8 cellular contexts compared by ENCODE assay signal in genomic region chr13:51453959-51454703, GRCh38. TPM values are rescaled to one million over a fixed set of nuclear protein-coding genes. Genes with fewer than 3 reads are reported as not detected.
A peak's percentile ranks its signal among the peaks of the same experiment; 100 is the strongest.
DNase-seq lines count a peak whose midpoint lies in the region; ATAC-seq and TF ChIP-seq lines count a peak whose summit lies in the region.

No MANE protein-coding gene starts in this region.

- no peaks in the 10 kb centered on the region for H3K27me3 ChIP-seq in DOHH2 (ENCODE audit: control insufficient read depth, low read length)

- H3K9me2 ChIP-seq in DOHH2 (replicated peaks; ENCODE audit: control insufficient read depth, low read length) = no peaks in the 10 kb centered on the region

- peak overlapping the region; percentile 90 for H3K4me3 Mint-ChIP-seq in activated CD8-positive, alpha-beta memory T cell treated with anti-CD3 and anti-CD28 coated beads, Interleukin-2, amount 10 ng/mL, durations not matched to agents 7 days and 5 days
- peak overlapping the region; percentile 85 to 91 (median 87) for H3K4me3 Mint-ChIP-seq in nephron

- no peaks in the 10 kb centered on the region for H3K27me3 Mint-ChIP-seq in activated CD8-positive, alpha-beta memory T cell treated with anti-CD3 and anti-CD28 coated beads, Interleukin-2, amount 10 ng/mL, durations not matched to agents 7 days and 5 days
- H3K27me3 Mint-ChIP-seq in nephron (ENCODE audit: low read depth) = peaks cover 3% of the 10 kb centered on the region

- H3K4me1 Mint-ChIP-seq in activated CD8-positive, alpha-beta memory T cell treated with anti-CD3 and anti-CD28 coated beads, Interleukin-2, amount 10 ng/mL, durations not matched to agents 7 days and 5 days = peaks cover 29% of the 10 kb centered on the region
- peaks cover 16% of the 10 kb centered on the region for H3K4me1 Mint-ChIP-seq in nephron

- TF ChIP-seq CTCF in DOHH2 (IDR thresholded peaks at IDR 0.05; ENCODE audit: low read depth, low read length, poor library complexity, severe bottlenecking) (no peak), nephron (IDR thresholded peaks at IDR 0.05; ENCODE audit: unreplicated experiment in 3 of 3) (no peak)

- CTCF ChIA-PET in activated CD8-positive, alpha-beta memory T cell treated with anti-CD3 and anti-CD28 coated beads, Interleukin-2, amount 10 ng/mL, durations not matched to agents 7 days and 5 days (lab: Charles Lee) = interaction anchor here (0.7 to 1.9 kb wide), 9 partner anchors 11 to 344 kb away, joined by 3 to 7 read pairs (median 4); no protein-coding TSS in a partner anchor

- no peak for ATAC-seq in activated CD8-positive, alpha-beta memory T cell treated with anti-CD3 and anti-CD28 coated beads, Interleukin-2, amount 10 ng/mL, durations not matched to agents 7 days and 5 days
- ATAC-seq in HG03175 (IDR thresholded peaks at IDR 0.05; ENCODE audit: unreplicated experiment) (no peak), HG03521 (IDR thresholded peaks at IDR 0.05; ENCODE audit: unreplicated experiment) (no peak)

- H3K79me2 ChIP-seq in DOHH2 (ENCODE audit: control insufficient read depth, low read length) = peaks cover 21% of the 10 kb centered on the region

- DNase-seq in NCI-H1105 (lab: John Stamatoyannopoulos, UW) (peak; percentile 7), epithelial cell of prostate (ENCODE audit: low read depth, low spot score) (no peak), superior temporal gyrus (ENCODE audit: extremely low spot score) (peak; percentile 60)
- peak; percentile 59 for DNase-seq in activated CD8-positive, alpha-beta memory T cell treated with anti-CD3 and anti-CD28 coated beads, Interleukin-2, amount 10 ng/mL, durations not matched to agents 7 days and 5 days

- H3K36me3 Mint-ChIP-seq in activated CD8-positive, alpha-beta memory T cell treated with anti-CD3 and anti-CD28 coated beads, Interleukin-2, amount 10 ng/mL, durations not matched to agents 7 days and 5 days = peaks cover 41% of the 10 kb centered on the region
- H3K36me3 Mint-ChIP-seq in nephron (ENCODE audit: low read depth) = peaks cover 27% of the 10 kb centered on the region

- peak overlapping the region; percentile 90 for H3K4me3 ChIP-seq in DOHH2 (ENCODE audit: low read length)

- peak overlapping the region; percentile 97 for H3K27ac Mint-ChIP-seq in activated CD8-positive, alpha-beta memory T cell treated with anti-CD3 and anti-CD28 coated beads, Interleukin-2, amount 10 ng/mL, durations not matched to agents 7 days and 5 days
- peak overlapping the region; percentile 88 to 95 (median 94) for H3K27ac Mint-ChIP-seq in nephron

- peaks cover 22% of the 10 kb centered on the region for H3F3A ChIP-seq in DOHH2 (ENCODE audit: control insufficient read depth, insufficient read depth)

- no peaks in the 10 kb centered on the region for H4K20me1 ChIP-seq in DOHH2 (ENCODE audit: control insufficient read depth, insufficient read depth, low read depth, low read length)

- H3K9me3 Mint-ChIP-seq in activated CD8-positive, alpha-beta memory T cell treated with anti-CD3 and anti-CD28 coated beads, Interleukin-2, amount 10 ng/mL, durations not matched to agents 7 days and 5 days (ENCODE audit: low read depth) = peaks cover 2% of the 10 kb centered on the region
- H3K9me3 Mint-ChIP-seq in nephron = no peaks in the 10 kb centered on the region

- peaks cover 49% of the 10 kb centered on the region for H3K36me3 ChIP-seq in DOHH2 (ENCODE audit: control insufficient read depth, low read length)

- H3K27ac ChIP-seq in DOHH2 (ENCODE audit: low read depth, low read length) = peak overlapping the region; percentile 89
- H3K27ac ChIP-seq in epithelial cell of prostate = peak overlapping the region; percentile 91

- peaks cover 11% of the 10 kb centered on the region for H3K9me3 ChIP-seq in DOHH2 (ENCODE audit: control insufficient read depth, insufficient read depth, low read length)

- peak overlapping the region; percentile 97 for H3K4me2 ChIP-seq in DOHH2 (ENCODE audit: low read length)

- H3K4me1 ChIP-seq in DOHH2 (ENCODE audit: control insufficient read depth, low read length) = peaks cover 34% of the 10 kb centered on the region

RNA-seq across cellular contexts. Expression of gene INTS6, which starts 1.3 kb away (rescaled TPM):
- 10 to 100 TPM; 52.9 to 60.3 TPM for total RNA-seq in activated CD8-positive, alpha-beta memory T cell treated with anti-CD3 and anti-CD28 coated beads, Interleukin-2, amount 10 ng/mL, durations not matched to agents 7 days and 5 days
